1 cellular context compared by ENCODE assay signal in genomic region chr5:100828071-100828689, GRCh38.
TF ChIP-seq lines count a peak whose summit lies in the region.

No MANE protein-coding gene starts in this region.

TF ChIP-seq in GM23338, 12 proteins besides CTCF, POLR2A, EP300 and RAD21 (continued from another document):
- TF ChIP-seq REST (IDR thresholded peaks at IDR 0.05; ENCODE audit: unreplicated experiment), result no peak
